In genomic region chr5:36953043-36953442, GRCh38 we compare ENCODE assay signal across 8 cellular contexts.
"Had no signal": no experiment of that assay in that cellular context is flagged by ENCODE, and none has a peak within 500 bp of the region (broad histone marks: within the 10 kb centered on the region; RNA-seq: fewer than 3 reads in every experiment).

No MANE protein-coding gene starts in this region.

- FAIRE-seq: H1, K562 had no signal

- H3K4me3 Mint-ChIP-seq: GM23338 had no signal

- H3K9me3 ChIP-seq: HAP-1 had no signal

- H3K4me2 ChIP-seq: GM23338 had no signal

- H3K9me3 Mint-ChIP-seq: GM23338 had no signal

- ATAC-seq: GM23338, HCT116, K562 had no signal

- H2AFZ ChIP-seq: GM23338 had no signal

- H3K27ac Mint-ChIP-seq: GM23338 had no signal

- DNase-seq: H7, IMR-90, KG1 had no signal

- H3K4me3 ChIP-seq: GM23338, HAP-1, K562 had no signal
